In genomic region chr10:79139124-79139835, GRCh38 we compare ENCODE assay signal across 8 cellular contexts.
A peak's percentile ranks its signal among the peaks of the same experiment; 100 is the strongest.
DNase-seq lines count a peak whose midpoint lies in the region; ATAC-seq and TF ChIP-seq lines count a peak whose summit lies in the region.

No MANE protein-coding gene starts in this region.

- H3K36me3 ChIP-seq in sigmoid colon = peaks cover 2 to 24% (median 15%) of the 10 kb centered on the region in 4 donors

- no peak for TF ChIP-seq EP300 in sigmoid colon (IDR thresholded peaks at IDR 0.05)

- H3K27me3 ChIP-seq in sigmoid colon = no peaks in the 10 kb centered on the region

- DNase-seq in H4 (ENCODE audit: low spot score) (peak; percentile 89), hepatic stellate cell (ENCODE audit: low spot score) (peak; percentile 96), sigmoid colon (peak; percentile 89), NCI-H226 (no peak)
- DNase-seq in effector CD4-positive, alpha-beta T cell = no peak

- peaks cover 0 to 99% (median 79%) of the 10 kb centered on the region in 4 donors for H3K4me1 ChIP-seq in sigmoid colon

- intact Hi-C loops in sigmoid colon (cut with DNase I) = no loop called here

- no peak for ATAC-seq in GM19463 (IDR thresholded peaks at IDR 0.05; ENCODE audit: unreplicated experiment)
- no peak for ATAC-seq in HG03460 (IDR thresholded peaks at IDR 0.05; ENCODE audit: unreplicated experiment)

- no peaks in the 10 kb centered on the region for H3K9me3 ChIP-seq in sigmoid colon

- peak overlapping the region; percentile 41 for H3K27ac ChIP-seq in angular gyrus (ENCODE audit: low read depth, low read length)
- H3K27ac ChIP-seq in sigmoid colon = peak overlapping the region; percentile 71 to 92 (median 85)

- no peak overlapping the region for H3K4me3 ChIP-seq in sigmoid colon

- WGBS in sigmoid colon, 2 donors = 54 to 82% methylated on average over 26 of the region's 26 CpGs

- TF ChIP-seq POLR2A in sigmoid colon (IDR thresholded peaks at IDR 0.05) = no peak

- no peak for TF ChIP-seq CTCF in sigmoid colon (IDR thresholded peaks at IDR 0.05)

Comparison
In these comparisons a context has a peak if more than half of its experiments do, and no peak if none do; other contexts are left out.
1. DNase-seq: peak in H4 (single experiment), hepatic stellate cell (single experiment) and sigmoid colon (single experiment); none in NCI-H226 (single experiment) and effector CD4-positive, alpha-beta T cell (single experiment).